ENCODE assay signal across 8 cellular contexts in the genomic region with DNA sequence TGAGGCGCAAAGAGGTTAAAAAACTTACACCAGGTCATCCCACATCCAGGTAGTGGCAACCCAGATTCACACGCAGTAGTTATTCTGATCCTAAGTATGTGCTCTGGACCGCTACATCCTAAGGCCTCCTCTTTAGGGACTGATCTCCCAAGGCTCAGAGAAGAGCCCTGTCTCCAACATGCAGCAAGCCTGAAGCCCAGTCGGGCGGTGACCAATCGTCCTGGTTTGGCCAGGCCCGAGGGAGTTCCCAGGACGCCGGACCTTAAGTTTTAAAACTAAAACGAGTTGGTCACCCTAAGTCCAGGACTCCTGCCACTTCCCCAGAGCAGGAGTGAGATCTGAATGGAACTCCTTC. TPM values are rescaled to one million over a fixed set of nuclear protein-coding genes. Genes with fewer than 3 reads are reported as not detected.
DNase-seq lines count a peak whose midpoint lies in the region; ATAC-seq and TF ChIP-seq lines count a peak whose summit lies in the region.

No MANE protein-coding gene starts in this region.

- ATAC-seq in HG02970 (IDR thresholded peaks at IDR 0.05; ENCODE audit: low FRiP score, unreplicated experiment): peak; percentile 13
- ATAC-seq in activated CD8-positive, alpha-beta T cell treated with anti-CD3 and anti-CD28 coated beads for 36 hours: peak; percentile 7

- peaks cover 12% of the 10 kb centered on the region for H3K36me3 Mint-ChIP-seq in T-helper 1 cell treated with Interleukin-12 subunit alpha and Interleukin-12 subunit beta and Interleukin-4 antibody, amounts not matched to agents 30 μg/mL and 1 μg/mL, for 36 hours (ENCODE audit: low read depth)
- peaks cover 32% of the 10 kb centered on the region for H3K36me3 Mint-ChIP-seq in activated CD8-positive, alpha-beta T cell treated with anti-CD3 and anti-CD28 coated beads for 36 hours (ENCODE audit: low read depth)

- peaks cover 27% of the 10 kb centered on the region for H3K4me1 Mint-ChIP-seq in T-helper 1 cell treated with Interleukin-12 subunit alpha and Interleukin-12 subunit beta and Interleukin-4 antibody, amounts not matched to agents 30 μg/mL and 1 μg/mL, for 36 hours (ENCODE audit: low read depth)
- peaks cover 45% of the 10 kb centered on the region for H3K4me1 Mint-ChIP-seq in activated CD8-positive, alpha-beta T cell treated with anti-CD3 and anti-CD28 coated beads for 36 hours (ENCODE audit: low read depth)

- H3K36me3 ChIP-seq in stomach: peaks cover 4 to 22% (median 20%) of the 10 kb centered on the region in 4 donors

- peaks cover 14 to 38% (median 31%) of the 10 kb centered on the region in 4 donors for H3K4me1 ChIP-seq in stomach

- TF ChIP-seq CTCF in activated CD8-positive, alpha-beta T cell treated with anti-CD3 and anti-CD28 coated beads for 36 hours (IDR thresholded peaks at IDR 0.05): no peak
- TF ChIP-seq CTCF in stomach (IDR thresholded peaks at IDR 0.05): no peak

- POLR2A ChIA-PET in activated CD8-positive, alpha-beta T cell treated with anti-CD3 and anti-CD28 coated beads for 36 hours (lab: Charles Lee): interaction anchor here (1.4 to 1.6 kb wide), 2 partner anchors 40 to 41 kb away, joined by 3 to 5 read pairs; a partner anchor contains a TSS

- H3K27ac Mint-ChIP-seq in T-helper 1 cell treated with Interleukin-12 subunit alpha and Interleukin-12 subunit beta and Interleukin-4 antibody, amounts not matched to agents 30 μg/mL and 1 μg/mL, for 36 hours: peak overlapping the region; percentile 93
- peak overlapping the region; percentile 89 for H3K27ac Mint-ChIP-seq in activated CD8-positive, alpha-beta T cell treated with anti-CD3 and anti-CD28 coated beads for 36 hours

- 1 to 5% (median 3%) methylated on average over 10 of the region's 10 CpGs for WGBS in stomach, 5 donors

- H3K9me3 ChIP-seq in iPS-18c (ENCODE audit: control insufficient read depth, insufficient read depth, low read length): no peaks in the 10 kb centered on the region
- no peaks in the 10 kb centered on the region for H3K9me3 ChIP-seq in stomach

- H3K27me3 ChIP-seq in stomach: no peaks in the 10 kb centered on the region

- intact Hi-C loops in activated CD8-positive, alpha-beta T cell treated with anti-CD3 and anti-CD28 coated beads for 36 hours (cut with micrococcal nuclease): no loop called here
- intact Hi-C loops in stomach (cut with DNase I; ENCODE audit: low total_unique reads): no loop called here

- TF ChIP-seq EP300 in stomach (IDR thresholded peaks at IDR 0.05): no peak

- DNase-seq in T-helper 1 cell: no peak
- peak; percentile 11 for DNase-seq in activated CD8-positive, alpha-beta T cell treated with anti-CD3 and anti-CD28 coated beads for 36 hours
- DNase-seq in stomach: no peak
- no peak for DNase-seq in NCI-H526 treated with DMSO at 0.1 percent for 48 hours (lab: John Stamatoyannopoulos, UW)
- DNase-seq in activated effector memory CD4-positive, alpha-beta T cell treated with anti-CD3 and anti-CD28 coated beads, Interleukin-2, amount 50 U/mL, for 16 hours: no peak

- H3K4me3 Mint-ChIP-seq in T-helper 1 cell treated with Interleukin-12 subunit alpha and Interleukin-12 subunit beta and Interleukin-4 antibody, amounts not matched to agents 30 μg/mL and 1 μg/mL, for 36 hours: peak overlapping the region; percentile 97
- H3K4me3 Mint-ChIP-seq in activated CD8-positive, alpha-beta T cell treated with anti-CD3 and anti-CD28 coated beads for 36 hours: peak overlapping the region; percentile 94

- H3K4me3 ChIP-seq in iPS-18c (ENCODE audit: insufficient read depth, low read depth, low read length): peak overlapping the region; percentile 95
- H3K4me3 ChIP-seq in stomach: peak overlapping the region; percentile 77 to 100 (median 97)

- CTCF ChIA-PET in activated CD8-positive, alpha-beta T cell treated with anti-CD3 and anti-CD28 coated beads for 36 hours (lab: Charles Lee): no interaction called here

- no peaks in the 10 kb centered on the region for H3K9me3 Mint-ChIP-seq in T-helper 1 cell treated with Interleukin-12 subunit alpha and Interleukin-12 subunit beta and Interleukin-4 antibody, amounts not matched to agents 30 μg/mL and 1 μg/mL, for 36 hours
- H3K9me3 Mint-ChIP-seq in activated CD8-positive, alpha-beta T cell treated with anti-CD3 and anti-CD28 coated beads for 36 hours: no peaks in the 10 kb centered on the region

- H3K27me3 Mint-ChIP-seq in T-helper 1 cell treated with Interleukin-12 subunit alpha and Interleukin-12 subunit beta and Interleukin-4 antibody, amounts not matched to agents 30 μg/mL and 1 μg/mL, for 36 hours (ENCODE audit: low read depth): no peaks in the 10 kb centered on the region
- no peaks in the 10 kb centered on the region for H3K27me3 Mint-ChIP-seq in activated CD8-positive, alpha-beta T cell treated with anti-CD3 and anti-CD28 coated beads for 36 hours

- TF ChIP-seq POLR2A in stomach (IDR thresholded peaks at IDR 0.05): no peak

- peak overlapping the region; percentile 60 to 88 (median 84) for H3K27ac ChIP-seq in stomach

RNA-seq across cellular contexts. Expression of a gene that starts 0.4 kb away (rescaled TPM):
- 10 to 100 TPM; 69.4 to 78.4 TPM for total RNA-seq in activated CD8-positive, alpha-beta T cell treated with anti-CD3 and anti-CD28 coated beads for 36 hours
- 10 to 100 TPM in 1 of 5 donors, 1 to 10 TPM in 3, under 1 TPM in 1; 0.87 to 17.4 (median 8.1) TPM for total RNA-seq in stomach
- 10 to 100 TPM in 2 of 3 donors, 1 to 10 TPM in 1; 7.3 to 23.8 (median 13.0) TPM for polyA plus RNA-seq in stomach

RNA-seq across cellular contexts. Expression of a gene that starts 0.5 kb away (rescaled TPM):
- total RNA-seq in activated CD8-positive, alpha-beta T cell treated with anti-CD3 and anti-CD28 coated beads for 36 hours: 1 to 10 TPM; 4.8 to 6.3 TPM
- total RNA-seq in stomach: 1 to 10 TPM in 3 of 5 donors, under 1 TPM in 1, not detected in 1; 0.29 to 7.6 (median 6.6) TPM
- polyA plus RNA-seq in stomach: 1 to 10 TPM; 1.2 to 2.7 (median 2.1) TPM

RNA-seq across cellular contexts. Expression of a gene that starts 41.5 kb away (rescaled TPM):
- total RNA-seq in activated CD8-positive, alpha-beta T cell treated with anti-CD3 and anti-CD28 coated beads for 36 hours: 10 to 100 TPM; 19.4 to 20.6 TPM
- 10 to 100 TPM in 3 of 5 donors, 1 to 10 TPM in 1, under 1 TPM in 1; 0.29 to 46.3 (median 19.0) TPM for total RNA-seq in stomach
- polyA plus RNA-seq in stomach: 10 to 100 TPM; 14.9 to 18.5 (median 18.1) TPM
